ENCODE assay signal across 27 cellular contexts in genomic region chr6:5142131-5142530, GRCh38.
"Had no signal": no experiment of that assay in that cellular context is flagged by ENCODE, and none has a peak within 500 bp of the region (broad histone marks: within the 10 kb centered on the region; RNA-seq: fewer than 3 reads in every experiment).

No MANE protein-coding gene starts in this region.

- DNase-seq: naive B cell; naive thymus-derived CD8-positive, alpha-beta T cell; occipital lobe; pancreas; retina; right lobe of liver; sigmoid colon; small intestine; stimulated activated CD4-positive, alpha-beta T cell treated with anti-CD3 and anti-CD28 coated beads, Interleukin-15, amount 100 ng/mL, for 24 hours; stimulated activated CD4-positive, alpha-beta T cell treated with anti-CD3 and anti-CD28 coated beads, Interleukin-2, amount 100 ng/mL, for 24 hours; stimulated activated CD4-positive, alpha-beta T cell treated with anti-CD3 and anti-CD28 coated beads, Interleukin-2, amount 100 ng/mL, for 48 hours; stimulated activated CD4-positive, alpha-beta T cell treated with anti-CD3 and anti-CD28 coated beads, Interleukin-4, amount 100 ng/mL, for 24 hours; stimulated activated naive B cell treated with anti-CD40 and anti-IgM and Interleukin-4, amounts not matched to agents 10 μg/mL and 1 μg/mL and 100 μg/mL, for 72 hours; stimulated activated naive CD4-positive, alpha-beta T cell treated with Interleukin-2 at 50 U/mL for 16 hours; stomach; thyroid gland; trophoblast cell had no signal

- H3K27me3 Mint-ChIP-seq: naive B cell; naive thymus-derived CD8-positive, alpha-beta T cell; stimulated activated naive B cell treated with anti-CD40 and anti-IgM and Interleukin-4, amounts not matched to agents 10 μg/mL and 1 μg/mL and 100 μg/mL, for 72 hours; stimulated activated naive CD8-positive, alpha-beta T cell treated with anti-CD3 and anti-CD28 coated beads, Interleukin-15, Interleukin-2, amounts not matched to agents 100 ng/mL and 50 ng/mL, for 24 hours had no signal

- H3K9me3 ChIP-seq: pancreas, prostate gland, right lobe of liver, sigmoid colon, stomach, thoracic aorta, thyroid gland, tibial nerve, upper lobe of left lung, vagina had no signal

- H3K4me2 ChIP-seq: neural progenitor cell had no signal

- H3K9me3 Mint-ChIP-seq: naive B cell; naive thymus-derived CD8-positive, alpha-beta T cell; nephron; neural progenitor cell; stimulated activated effector memory CD8-positive, alpha-beta T cell treated with anti-CD3 and anti-CD28 coated beads, Interleukin-12 subunit alpha, Interleukin-12 subunit beta, amount 100 ng/mL, for 72 hours; stimulated activated naive B cell treated with anti-CD40 and anti-IgM and Interleukin-4, amounts not matched to agents 10 μg/mL and 1 μg/mL and 100 μg/mL, for 72 hours; stimulated activated naive CD8-positive, alpha-beta T cell treated with anti-CD3 and anti-CD28 coated beads, Interleukin-15, Interleukin-2, amounts not matched to agents 100 ng/mL and 50 ng/mL, for 24 hours had no signal

- H3K4me3 Mint-ChIP-seq: naive B cell; naive thymus-derived CD8-positive, alpha-beta T cell; nephron; neural progenitor cell; stimulated activated effector memory CD8-positive, alpha-beta T cell treated with anti-CD3 and anti-CD28 coated beads, Interleukin-12 subunit alpha, Interleukin-12 subunit beta, amount 100 ng/mL, for 72 hours; stimulated activated naive B cell treated with anti-CD40 and anti-IgM and Interleukin-4, amounts not matched to agents 10 μg/mL and 1 μg/mL and 100 μg/mL, for 72 hours; stimulated activated naive CD8-positive, alpha-beta T cell treated with anti-CD3 and anti-CD28 coated beads, Interleukin-15, Interleukin-2, amounts not matched to agents 100 ng/mL and 50 ng/mL, for 24 hours had no signal

- ATAC-seq: naive thymus-derived CD8-positive, alpha-beta T cell; right lobe of liver; stimulated activated effector memory CD8-positive, alpha-beta T cell treated with anti-CD3 and anti-CD28 coated beads, Interleukin-12 subunit alpha, Interleukin-12 subunit beta, amount 100 ng/mL, for 72 hours; stimulated activated naive B cell treated with anti-CD40 and anti-IgM and Interleukin-4, amounts not matched to agents 10 μg/mL and 1 μg/mL and 100 μg/mL, for 72 hours had no signal

- H3K27ac Mint-ChIP-seq: naive B cell; nephron; neural progenitor cell; stimulated activated effector memory CD8-positive, alpha-beta T cell treated with anti-CD3 and anti-CD28 coated beads, Interleukin-12 subunit alpha, Interleukin-12 subunit beta, amount 100 ng/mL, for 72 hours; stimulated activated naive B cell treated with anti-CD40 and anti-IgM and Interleukin-4, amounts not matched to agents 10 μg/mL and 1 μg/mL and 100 μg/mL, for 72 hours; stimulated activated naive CD8-positive, alpha-beta T cell treated with anti-CD3 and anti-CD28 coated beads, Interleukin-15, Interleukin-2, amounts not matched to agents 100 ng/mL and 50 ng/mL, for 24 hours had no signal

- H3K4me3 ChIP-seq: neural progenitor cell, pancreas, prostate gland, right lobe of liver, sigmoid colon, stomach, thoracic aorta, thyroid gland, tibial nerve, upper lobe of left lung, vagina had no signal

- FAIRE-seq: pancreas, small intestine, urothelium cell line had no signal

- H3K27ac ChIP-seq: neural progenitor cell, pancreas, prostate gland, right lobe of liver, sigmoid colon, stomach, thoracic aorta, thyroid gland, tibial nerve, upper lobe of left lung, vagina had no signal

- H3K9ac ChIP-seq: neural progenitor cell had no signal

- H2AFZ ChIP-seq: neural progenitor cell had no signal

- H3K4me1 Mint-ChIP-seq: stimulated activated effector memory CD8-positive, alpha-beta T cell treated with anti-CD3 and anti-CD28 coated beads, Interleukin-12 subunit alpha, Interleukin-12 subunit beta, amount 100 ng/mL, for 72 hours had no signal

- H3K36me3 Mint-ChIP-seq: naive B cell; naive thymus-derived CD8-positive, alpha-beta T cell; neural progenitor cell had no signal

- H3K4me1 ChIP-seq: pancreas, prostate gland, vagina had no signal

- H3K27me3 ChIP-seq: neural progenitor cell, pancreas, right lobe of liver, sigmoid colon, stomach, thyroid gland, tibial nerve, upper lobe of left lung, vagina had no signal

- H3K36me3 ChIP-seq: neural progenitor cell, pancreas, prostate gland, right lobe of liver, sigmoid colon, stomach, thoracic aorta, thyroid gland, tibial nerve, upper lobe of left lung, vagina had no signal
